In the genomic region with DNA sequence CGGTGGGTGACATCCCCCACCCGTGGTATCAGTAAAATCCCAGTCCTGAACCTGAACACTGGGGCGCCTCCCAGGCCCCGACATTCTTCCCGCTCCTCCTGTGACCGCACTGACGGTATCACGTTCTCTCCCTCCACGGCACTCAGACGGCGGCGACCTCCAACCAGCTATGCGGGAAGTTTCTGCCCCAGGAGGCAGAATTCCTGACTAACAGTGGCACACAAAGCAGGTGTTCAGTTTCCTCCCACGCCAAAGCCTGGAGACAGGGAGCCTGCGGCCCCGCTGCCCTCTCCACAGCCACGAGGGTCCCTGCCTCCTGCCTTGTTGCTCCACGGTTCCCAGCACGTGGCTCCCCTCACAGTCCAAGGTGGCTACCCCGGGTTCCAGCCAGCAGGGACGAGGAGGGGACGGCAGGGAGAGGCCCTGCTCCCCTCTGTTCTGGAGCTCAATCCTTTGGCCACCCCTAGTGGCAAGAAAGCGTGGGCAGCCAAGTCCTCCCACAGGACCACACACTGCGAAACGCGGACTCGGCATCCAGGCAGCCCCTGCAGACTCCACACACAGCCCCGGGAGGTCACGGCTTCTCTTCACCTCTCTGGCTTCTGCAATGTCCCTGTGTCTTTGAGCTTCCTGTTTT, we compare ENCODE assay signal across 10 cellular contexts. TPM values are rescaled to one million over a fixed set of nuclear protein-coding genes. Genes with fewer than 3 reads are reported as not detected.
DNase-seq lines count a peak whose midpoint lies in the region; ATAC-seq, FAIRE-seq and TF ChIP-seq lines count a peak whose summit lies in the region.
"Had no signal": no experiment of that assay in that cellular context is flagged by ENCODE, and none has a peak within 500 bp of the region (broad histone marks: within the 10 kb centered on the region; RNA-seq: fewer than 3 reads in every experiment).

No MANE protein-coding gene starts in this region.

- in situ Hi-C loops in K562 (cut with MboI), result no loop called here

- H3K27me3 ChIP-seq in K562 (ENCODE audit: control insufficient read depth in 2 of 2, insufficient read depth in 2 of 2, low read length in 2 of 2), result no peaks in the 10 kb centered on the region
- no peaks in the 10 kb centered on the region for H3K27me3 ChIP-seq in prostate gland (replicated peaks; ENCODE audit: insufficient read depth)

- H3K36me3 Mint-ChIP-seq in T-cell, result peaks cover 24% of the 10 kb centered on the region

- CTCF ChIA-PET in K562 (lab: Yijun Ruan, JAX; ENCODE audit: low intra/inter-chr PET ratio), result no interaction called here
- CTCF ChIA-PET in T-cell (lab: Charles Lee), result no interaction called here

- intact Hi-C loops in K562 (cut with micrococcal nuclease) (no loop called here), left ventricle myocardium superior (cut with micrococcal nuclease) (no loop called here), prostate gland (cut with DNase I) (no loop called here)

- H3K9me3 ChIP-seq in K562 (replicated peaks; ENCODE audit: control insufficient read depth, insufficient read depth, low read depth, low read length), result no peaks in the 10 kb centered on the region
- H3K9me3 ChIP-seq in prostate gland, result no peaks in the 10 kb centered on the region

- H3K9me3 Mint-ChIP-seq in T-cell, result no peaks in the 10 kb centered on the region

- H3K4me3 ChIP-seq in K562, result no peak overlapping the region
- H3K4me3 ChIP-seq in prostate gland, result no peak overlapping the region

- no peak overlapping the region; a peak in 1 of 4 replicates for H3K9ac ChIP-seq in K562 (ENCODE audit: insufficient read depth in 1 of 2, low read depth in 2 of 2, low read length in 2 of 2)

- ATAC-seq in K562, result peak; percentile 29; the same call in 2 of the 3 replicates
- peak; percentile 68 for ATAC-seq in left ventricle myocardium superior
- ATAC-seq in GM18873 (IDR thresholded peaks at IDR 0.05; ENCODE audit: low FRiP score, unreplicated experiment), result no peak
- no peak for ATAC-seq in GM18907 (IDR thresholded peaks at IDR 0.05; ENCODE audit: unreplicated experiment)
- ATAC-seq in T-cell (replicated peaks in 1 of 4), result no peak

- DNase-seq in K562 (ENCODE audit: extremely low read depth in 1 of 4, low spot score in 3 of 4) (no peak), left ventricle myocardium superior (peak; percentile 57), prostate gland (ENCODE audit: low spot score) (no peak), activated gamma-delta T cell treated with Interleukin-2 at 50 U/mL for 16 hours (no peak), T-cell (no peak)
- DNase-seq: DMS79, NCI-H2081 had no signal

- no peaks in the 10 kb centered on the region for H4K20me1 ChIP-seq in K562 (replicated peaks; ENCODE audit: control insufficient read depth, insufficient read depth, low read length)

- no peak for FAIRE-seq in K562 (lab: Jason Lieb, UNC)

- no TSS peak for BruUV-seq in K562 (replicated peaks; lab: Mats Ljungman, UMichigan)

- H3K4me2 ChIP-seq in K562 (ENCODE audit: insufficient read depth, low read length), result no peak overlapping the region

- no peak for TF ChIP-seq EP300 in K562 (IDR thresholded peaks at IDR 0.05; ENCODE audit: low read length)

- H3K36me3 ChIP-seq in K562 (ENCODE audit: control insufficient read depth, insufficient read depth, low read length) (peaks cover 91% of the 10 kb centered on the region; the same call in 2 of the 3 replicates), prostate gland (peaks cover 3 to 19% of the 10 kb centered on the region in 2 donors)

- H3K27ac ChIP-seq in K562 (ENCODE audit: extremely low read depth, low read depth, low read length) (no peak overlapping the region), prostate gland (peak overlapping the region in 1 of 2 donors; percentile 30)

- TF ChIP-seq POLR2A in K562 (conservative IDR thresholded peaks at IDR 0.05) (no peak), prostate gland (IDR thresholded peaks at IDR 0.05) (no peak)

- no peak overlapping the region for H2AFZ ChIP-seq in K562 (ENCODE audit: low read depth, low read length)

- H3K4me1 ChIP-seq in K562 (replicated peaks in 1 of 2; ENCODE audit: control insufficient read depth in 2 of 2, insufficient read depth in 2 of 2, low read length in 2 of 2) (peaks cover 0 to 8% of the 10 kb centered on the region in 2 experiments; a peak in 1 of 5 replicates), prostate gland (replicated peaks) (peaks cover 9% of the 10 kb centered on the region)

- no peak for TF ChIP-seq RAD21 in K562 (CRISPR knock-in tag; conservative IDR thresholded peaks at IDR 0.05 in 1 of 2, IDR thresholded peaks at IDR 0.05 in 1 of 2)

- no peak overlapping the region for H3K27ac Mint-ChIP-seq in T-cell

- POLR2A ChIA-PET in K562 (lab: Yijun Ruan, JAX) (interaction anchor here (0.6 to 1.9 kb wide), 3 partner anchors 10 to 34 kb away, joined by 3 to 5 read pairs (median 4); no protein-coding TSS in a partner anchor), T-cell (lab: Charles Lee) (interaction anchor here in 1 of 2 donors (0.6 kb wide), 1 partner anchor 135 kb away, joined by 3 read pairs; no protein-coding TSS in a partner anchor)

- H3K9me1 ChIP-seq in K562 (ENCODE audit: control insufficient read depth, insufficient read depth, low read length), result no peaks in the 10 kb centered on the region

- no peaks in the 10 kb centered on the region for H3K27me3 Mint-ChIP-seq in T-cell

- no peaks in the 10 kb centered on the region; the same call in 2 of the 3 replicates for H3K79me2 ChIP-seq in K562 (ENCODE audit: control insufficient read depth, insufficient read depth, low read length)

- 91% methylated on average over 18 of the region's 29 CpGs for WGBS in K562 (ENCODE audit: insufficient coverage, low coverage, missing lambda C conversion rate)
- 58% methylated on average over 29 of the region's 29 CpGs for WGBS in prostate gland

- TF ChIP-seq CTCF in GM12874 (IDR thresholded peaks at IDR 0.05; ENCODE audit: insufficient read depth, low read depth, low read length), result 0 out of 2 replicates have a peak, but pooled peaks have one; percentile 8
- 0 out of 6 replicates have a peak, but pooled peaks of 1 of the 3 experiments have one; percentile 4 for TF ChIP-seq CTCF in K562 (IDR thresholded peaks at IDR 0.05 in 2 of 3, conservative IDR thresholded peaks at IDR 0.05 in 1 of 3; ENCODE audit: insufficient read depth in 2 of 3, low read depth in 1 of 3, low read length in 3 of 3)
- TF ChIP-seq CTCF in prostate gland (IDR thresholded peaks at IDR 0.05), result peak in 3 of 4 experiments; percentile 17 to 53 (median 22)

- H3K4me1 Mint-ChIP-seq in T-cell, result peaks cover 1 to 23% (median 2%) of the 10 kb centered on the region in 3 donors

- H3K4me3 Mint-ChIP-seq in T-cell, result no peak overlapping the region

TF ChIP-seq in K562, 482 proteins besides CTCF, POLR2A, EP300 and RAD21:
- no peak for TF ChIP-seq PRMT5 (CRISPR knock-in tag; IDR thresholded peaks at IDR 0.05)
- TF ChIP-seq POLR2G (IDR thresholded peaks at IDR 0.05; ENCODE audit: low read depth, low read length), result peak; percentile 52

RNA-seq across cellular contexts. Expression of gene CTBP1, which starts 15.2 kb away (rescaled TPM):
- total RNA-seq in K562 (2011; cell fraction: chromatin; rRNA removed; ENCODE audit: low replicate concordance), result 63.5 and 142 TPM in 2 replicates
- total RNA-seq in K562 (2011; cell fraction: nucleolus; rRNA removed), result 94.5 and 102 TPM in 2 replicates
- 48.0 and 62.1 TPM in 2 replicates for total RNA-seq in K562 (2011; cell fraction: nucleoplasm; rRNA removed)
- total RNA-seq in K562 (2014; rRNA removed) (162 and 230 TPM in 2 replicates), K562 (2014; rRNA removed; fragmentation: Illumina TruSeq; extraction: Trizol) (27.2 and 30.4 TPM in 2 replicates), K562 (2015; rRNA removed; fragmentation: Illumina TruSeq; extraction: Trizol) (67.9 and 70.4 TPM in 2 replicates), K562 (2021) (134 and 148 TPM in 2 replicates), left ventricle myocardium superior (133 TPM), prostate gland (100 to 1,000 TPM; 173 to 264 TPM), T-cell (100 to 1,000 TPM; 185 to 232 (median 207) TPM)
- polyA plus RNA-seq in K562 (2011; rRNA removed) (68.2 and 72.3 TPM in 2 replicates), K562 (2014; fragmentation: Illumina TruSeq; extraction: Trizol) (64.0 and 116 TPM in 2 replicates), K562 (2014; fragmentation: Nextera tagmentation; extraction: Ambion mirVana) (10 to 100 TPM; 14.5 to 20.0 TPM), K562 (2014; rRNA removed) (111 and 118 TPM in 2 replicates)
- polyA plus RNA-seq in K562 (2011; cell fraction: cytosol; rRNA removed), result 113 and 437 TPM in 2 replicates
- polyA plus RNA-seq in K562 (2011; cell fraction: nucleus; rRNA removed), result 168 and 330 TPM in 2 replicates
- 113 and 126 TPM in 2 replicates for polyA plus RNA-seq in K562 (2012)
- polyA minus RNA-seq in K562 (2011; rRNA and poly(A)+ RNA removed), result 33.8 and 54.2 TPM in 2 replicates
- polyA minus RNA-seq in K562 (2011; cell fraction: cytosol; rRNA and poly(A)+ RNA removed), result 135 and 154 TPM in 2 replicates
- polyA minus RNA-seq in K562 (2011; cell fraction: nucleus; rRNA and poly(A)+ RNA removed), result 39.7 and 56.8 TPM in 2 replicates

RNA-seq across cellular contexts. Expression of gene MAEA, which starts 55.9 kb away (rescaled TPM):
- total RNA-seq in K562 (2011; cell fraction: chromatin; rRNA removed; ENCODE audit: low replicate concordance), result 97.9 and 170 TPM in 2 replicates
- total RNA-seq in K562 (2011; cell fraction: nucleolus; rRNA removed), result 114 and 125 TPM in 2 replicates
- 91.9 and 96.7 TPM in 2 replicates for total RNA-seq in K562 (2011; cell fraction: nucleoplasm; rRNA removed)
- total RNA-seq in K562 (2014; rRNA removed) (63.2 and 104 TPM in 2 replicates), K562 (2014; rRNA removed; fragmentation: Illumina TruSeq; extraction: Trizol) (18.7 and 20.5 TPM in 2 replicates), K562 (2015; rRNA removed; fragmentation: Illumina TruSeq; extraction: Trizol) (45.0 and 48.7 TPM in 2 replicates), K562 (2021) (84.4 and 86.5 TPM in 2 replicates), left ventricle myocardium superior (49.6 TPM), prostate gland (100 to 1,000 TPM in 1 of 2 donors, 10 to 100 TPM in 1; 76.0 to 110 TPM), T-cell (100 to 1,000 TPM in 2 of 5 donors, 10 to 100 TPM in 3; 62.3 to 114 (median 87.2) TPM)
- polyA plus RNA-seq in K562 (2011; rRNA removed) (59.3 and 60.8 TPM in 2 replicates), K562 (2014; fragmentation: Illumina TruSeq; extraction: Trizol) (34.3 and 57.0 TPM in 2 replicates), K562 (2014; fragmentation: Nextera tagmentation; extraction: Ambion mirVana) (1 to 10 TPM; 2.1 to 4.7 TPM), K562 (2014; rRNA removed) (72.5 and 74.7 TPM in 2 replicates)
- 74.2 and 137 TPM in 2 replicates for polyA plus RNA-seq in K562 (2011; cell fraction: cytosol; rRNA removed)
- polyA plus RNA-seq in K562 (2011; cell fraction: nucleus; rRNA removed), result 133 and 220 TPM in 2 replicates
- polyA plus RNA-seq in K562 (2012), result 70.1 and 73.0 TPM in 2 replicates
- polyA minus RNA-seq in K562 (2011; rRNA and poly(A)+ RNA removed), result 25.7 and 39.9 TPM in 2 replicates
- polyA minus RNA-seq in K562 (2011; cell fraction: cytosol; rRNA and poly(A)+ RNA removed), result 62.0 and 64.6 TPM in 2 replicates
- 51.3 and 58.3 TPM in 2 replicates for polyA minus RNA-seq in K562 (2011; cell fraction: nucleus; rRNA and poly(A)+ RNA removed)

Comparison
In these comparisons a context has a peak if more than half of its experiments do, and no peak if none do; other contexts are left out.
1. ATAC-seq: peak in K562 (single experiment) and left ventricle myocardium superior (single experiment); none in GM18873 (single experiment), GM18907 (single experiment) and T-cell (0 of 4).